In the genomic region with DNA sequence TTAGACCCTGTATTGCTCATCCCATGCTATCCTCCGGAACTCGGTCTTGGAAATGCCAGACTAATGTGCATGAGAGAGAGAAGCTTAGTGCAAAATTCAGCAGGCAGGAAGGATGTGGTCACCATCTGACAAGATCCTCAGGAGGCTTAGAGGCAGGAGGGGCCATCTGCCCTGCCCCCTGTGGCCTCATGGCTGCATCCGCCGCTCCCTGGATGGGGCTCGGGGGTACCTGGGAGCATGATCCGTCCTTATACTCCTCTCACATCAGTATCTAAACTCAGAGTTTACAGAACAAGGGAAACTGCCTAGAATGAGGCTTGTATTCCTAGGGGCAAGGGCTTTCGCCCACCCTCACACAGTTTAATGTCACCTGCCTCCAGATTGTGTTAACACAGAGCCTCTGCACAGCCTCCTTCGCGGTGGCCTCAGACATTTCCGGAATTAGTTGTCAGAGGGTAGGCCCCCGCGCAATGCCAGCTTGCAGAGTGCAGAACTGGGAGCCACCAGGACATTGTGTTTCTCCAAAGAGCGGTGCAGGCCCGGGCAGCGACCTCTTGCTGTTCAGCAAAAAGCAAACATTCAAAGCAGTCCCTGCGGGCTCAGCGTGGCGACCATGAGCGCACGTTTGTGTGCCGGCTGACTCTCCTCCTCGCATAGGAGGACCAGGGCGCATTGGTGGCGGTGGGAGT, we compare ENCODE assay signal across 8 cellular contexts. TPM values are rescaled to one million over a fixed set of nuclear protein-coding genes. Genes with fewer than 3 reads are reported as not detected.
DNase-seq lines count a peak whose midpoint lies in the region; ATAC-seq and TF ChIP-seq lines count a peak whose summit lies in the region.

No MANE protein-coding gene starts in this region.

- WGBS in SK-N-SH (ENCODE audit: low lambda C conversion rate): 58% methylated on average over 16 of the region's 24 CpGs
- WGBS in adrenal gland, 4 donors: 60 to 75% (median 70%) methylated on average over 14 to 24 of the region's 24 CpGs

- H3F3A ChIP-seq in SK-N-SH (replicated peaks; ENCODE audit: insufficient read depth): no peaks in the 10 kb centered on the region

- ATAC-seq in GM19023 (IDR thresholded peaks at IDR 0.05; ENCODE audit: unreplicated experiment): no peak
- ATAC-seq in gastrocnemius medialis: no peak

- DNase-seq in GM20000 (ENCODE audit: low spot score): peak; percentile 19
- peak; percentile 78 for DNase-seq in NOMO-1 treated with DMSO at 0.1 percent for 48 hours (lab: John Stamatoyannopoulos, UW; ENCODE audit: unreplicated experiment)
- peak; percentile 11 for DNase-seq in activated naive CD4-positive, alpha-beta T cell treated with Interleukin-2 at 50 U/mL for 16 hours
- DNase-seq in stimulated activated CD4-positive, alpha-beta T cell treated with anti-CD3 and anti-CD28 coated beads, Interleukin-12 subunit alpha, Interleukin-12 subunit beta, amount 100 ng/mL, for 4 hours: peak; percentile 16
- DNase-seq in SK-N-SH: no peak
- DNase-seq in gastrocnemius medialis: no peak
- DNase-seq in adrenal gland: no peak

- no peak for TF ChIP-seq RAD21 in SK-N-SH (IDR thresholded peaks at IDR 0.05; ENCODE audit: low read length)

- no peaks in the 10 kb centered on the region for H3K9me2 ChIP-seq in SK-N-SH

- H3K4me3 ChIP-seq in SK-N-SH (ENCODE audit: low read depth in 2 of 2, low read length in 1 of 2) (no peak overlapping the region), gastrocnemius medialis (no peak overlapping the region), adrenal gland (no peak overlapping the region)

- no peaks in the 10 kb centered on the region for H4K20me1 ChIP-seq in SK-N-SH (ENCODE audit: insufficient read depth)

- H3K79me2 ChIP-seq in SK-N-SH (ENCODE audit: insufficient read depth): no peaks in the 10 kb centered on the region

- no peak overlapping the region for H3K9ac ChIP-seq in SK-N-SH

- no peaks in the 10 kb centered on the region; the same call in 1 of the 2 replicates for H3K27me3 ChIP-seq in SK-N-SH (ENCODE audit: insufficient read depth)
- H3K27me3 ChIP-seq in gastrocnemius medialis: no peaks in the 10 kb centered on the region
- no peaks in the 10 kb centered on the region for H3K27me3 ChIP-seq in adrenal gland

- in situ Hi-C loops in gastrocnemius medialis (cut with MboI; ENCODE audit: low sequenced_read_pairs in 4 of 4): loop anchor here in 1 of 4 donors (25.0 kb wide), 1 partner anchor 216 kb away; no protein-coding TSS in a partner anchor

- H2AFZ ChIP-seq in SK-N-SH (ENCODE audit: low read depth): no peak overlapping the region

- H3K27ac ChIP-seq in SK-N-SH (ENCODE audit: low read depth in 2 of 2, low read length in 1 of 2) (no peak overlapping the region), gastrocnemius medialis (no peak overlapping the region), adrenal gland (no peak overlapping the region)

- TF ChIP-seq POLR2A in gastrocnemius medialis (IDR thresholded peaks at IDR 0.05): no peak
- TF ChIP-seq POLR2A in adrenal gland (IDR thresholded peaks at IDR 0.05): no peak

- POLR2A ChIA-PET in SK-N-SH (lab: Yijun Ruan, JAX): no interaction called here

- intact Hi-C loops in gastrocnemius medialis (cut with DNase I; ENCODE audit: low total_unique reads) (no loop called here), adrenal gland (cut with DNase I) (no loop called here)

- H3K36me3 ChIP-seq in SK-N-SH (replicated peaks in 1 of 2; ENCODE audit: control insufficient read depth in 1 of 2, insufficient read depth in 2 of 2, low read length in 1 of 2) (no peaks in the 10 kb centered on the region), gastrocnemius medialis (no peaks in the 10 kb centered on the region), adrenal gland (replicated peaks in 1 of 2) (no peaks in the 10 kb centered on the region)

- no peak overlapping the region for H3K4me2 ChIP-seq in SK-N-SH

- TF ChIP-seq EP300 in SK-N-SH (IDR thresholded peaks at IDR 0.05; ENCODE audit: borderline replicate concordance in 1 of 2, low read depth in 1 of 2, low read length in 1 of 2): no peak

- CTCF ChIA-PET in SK-N-SH (lab: Yijun Ruan, JAX): interaction anchor here (4.8 to 5.6 kb wide), 2 partner anchors 14 to 151 kb away, joined by 32 to 41 read pairs; no protein-coding TSS in a partner anchor

- H3K9me3 ChIP-seq in SK-N-SH (no peaks in the 10 kb centered on the region), gastrocnemius medialis (no peaks in the 10 kb centered on the region), adrenal gland (replicated peaks in 1 of 3) (no peaks in the 10 kb centered on the region)

- no peak for TF ChIP-seq CTCF in GM20000 (IDR thresholded peaks at IDR 0.05; ENCODE audit: extremely low read depth, missing control alignments)
- TF ChIP-seq CTCF in SK-N-SH (IDR thresholded peaks at IDR 0.05): no peak
- no peak for TF ChIP-seq CTCF in gastrocnemius medialis (IDR thresholded peaks at IDR 0.05 in 4 of 5, conservative IDR thresholded peaks at IDR 0.05 in 1 of 5)
- TF ChIP-seq CTCF in adrenal gland (IDR thresholded peaks at IDR 0.05): no peak

- H3K4me1 ChIP-seq in SK-N-SH (ENCODE audit: control insufficient read depth in 1 of 2, insufficient read depth in 2 of 2, low read depth in 1 of 2, low read length in 1 of 2) (no peaks in the 10 kb centered on the region; a peak in 1 of 4 replicates), gastrocnemius medialis (no peaks in the 10 kb centered on the region), adrenal gland (replicated peaks in 1 of 2) (no peaks in the 10 kb centered on the region)

TF ChIP-seq in SK-N-SH, 30 proteins besides CTCF, POLR2A, EP300 and RAD21:
- TF ChIP-seq EZH2phosphoT487 (IDR thresholded peaks at IDR 0.05; ENCODE audit: borderline replicate concordance, low read depth) (no peak), USF1 (IDR thresholded peaks at IDR 0.05; ENCODE audit: borderline replicate concordance, low read depth) (no peak)

RNA-seq across cellular contexts. Expression of gene GPR12, which starts 39.2 kb away (rescaled TPM):
- polyA plus RNA-seq in SK-N-SH (2012; rRNA removed) (not detected in 2 replicates), adrenal gland (not detected)
- not detected in 2 replicates for polyA plus RNA-seq in SK-N-SH (2012; cell fraction: cytosol; rRNA removed)
- not detected in 2 replicates for polyA plus RNA-seq in SK-N-SH (2012; cell fraction: nucleus; rRNA removed)
- total RNA-seq in gastrocnemius medialis (not detected), adrenal gland (not detected)

Comparison
In these comparisons a context has a peak if more than half of its experiments do, and no peak if none do; other contexts are left out.
1. DNase-seq: peak in GM20000 (single experiment), NOMO-1 treated with DMSO at 0.1 percent for 48 hours (single experiment), activated naive CD4-positive, alpha-beta T cell treated with Interleukin-2 at 50 U/mL for 16 hours (single experiment) and stimulated activated CD4-positive, alpha-beta T cell treated with anti-CD3 and anti-CD28 coated beads, Interleukin-12 subunit alpha, Interleukin-12 subunit beta, amount 100 ng/mL, for 4 hours (single experiment); none in SK-N-SH (single experiment), gastrocnemius medialis (0 of 2) and adrenal gland (0 of 7).